ENCODE assay signal across 1 cellular context in the genomic region with DNA sequence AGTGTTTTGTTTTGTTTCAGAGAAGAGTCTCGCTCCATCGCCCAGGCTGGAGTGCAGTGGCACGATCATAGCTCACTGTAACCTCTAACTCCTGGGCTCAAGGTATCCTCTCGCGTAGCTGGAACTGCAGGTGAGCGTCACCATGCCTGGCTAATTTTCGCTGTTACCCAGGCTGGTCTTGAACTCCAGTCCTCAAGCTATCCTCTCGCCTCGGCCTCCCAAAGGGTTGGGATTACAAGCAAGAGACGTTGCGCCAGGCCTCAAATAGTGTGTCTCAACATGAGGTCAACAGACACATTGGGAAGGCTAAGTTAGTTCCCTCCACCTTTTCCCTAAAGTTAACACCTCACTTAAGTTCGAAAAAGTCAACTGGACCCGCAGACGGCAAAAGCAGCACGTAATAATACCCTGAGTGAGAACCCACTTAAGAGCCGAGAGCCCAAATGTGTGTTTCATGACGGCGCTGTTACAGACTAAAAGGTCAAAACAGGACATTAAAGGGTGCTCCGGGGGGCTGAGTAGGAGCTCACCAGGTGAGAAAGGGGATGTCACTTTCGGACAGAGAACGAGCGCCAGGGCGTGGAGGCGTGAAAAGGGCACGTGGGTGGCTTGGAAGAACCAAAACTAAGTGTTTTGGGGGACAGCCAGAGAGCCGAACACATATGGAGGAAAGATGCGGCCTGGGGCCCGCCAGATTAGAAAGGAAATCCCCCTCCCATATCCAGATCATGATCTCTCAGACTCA.
A peak's percentile ranks its signal among the peaks of the same experiment; 100 is the strongest.
TF ChIP-seq lines count a peak whose summit lies in the region.

No MANE protein-coding gene starts in this region.

TF ChIP-seq in HepG2, 621 proteins besides CTCF, POLR2A, EP300 and RAD21 (continues in another document):
- TF ChIP-seq NFYB (CRISPR knock-in tag; IDR thresholded peaks at IDR 0.05) (no peak), MEIS1 (CRISPR knock-in tag; IDR thresholded peaks at IDR 0.05; ENCODE audit: borderline replicate concordance) (no peak), PBX3 (CRISPR knock-in tag; IDR thresholded peaks at IDR 0.05; ENCODE audit: borderline replicate concordance) (no peak), GATAD1 (CRISPR knock-in tag; IDR thresholded peaks at IDR 0.05) (no peak), STAT6 (CRISPR knock-in tag; IDR thresholded peaks at IDR 0.05; ENCODE audit: borderline replicate concordance) (no peak), CREB3 (CRISPR knock-in tag; IDR thresholded peaks at IDR 0.05) (no peak), KDM5B (CRISPR knock-in tag; IDR thresholded peaks at IDR 0.05; ENCODE audit: borderline replicate concordance) (no peak), GLI4 (CRISPR knock-in tag; IDR thresholded peaks at IDR 0.05; ENCODE audit: borderline replicate concordance) (0 out of 2 replicates have a peak, but pooled peaks have one; percentile 4), HOXA3 (CRISPR knock-in tag; IDR thresholded peaks at IDR 0.05) (no peak), EZH2 (conservative IDR thresholded peaks at IDR 0.05; ENCODE audit: low read depth, low read length) (no peak), ZNF674 (CRISPR knock-in tag; IDR thresholded peaks at IDR 0.05; ENCODE audit: low read depth) (no peak), RBM22 (optimal IDR thresholded peaks at IDR 0.05; ENCODE audit: low read length) (no peak), ZNF350 (CRISPR knock-in tag; IDR thresholded peaks at IDR 0.05; ENCODE audit: borderline replicate concordance, low read depth) (no peak; the same call in 1 of the 2 replicates), DMTF1 (CRISPR knock-in tag; IDR thresholded peaks at IDR 0.05) (no peak; the same call in 1 of the 2 replicates), DBP (CRISPR knock-in tag; IDR thresholded peaks at IDR 0.05; ENCODE audit: not compliant biosample characterization) (no peak), MNT (IDR thresholded peaks at IDR 0.05) (peak; percentile 57), ZNF343 (CRISPR knock-in tag; IDR thresholded peaks at IDR 0.05) (no peak), PCBP2 (optimal IDR thresholded peaks at IDR 0.05; ENCODE audit: low read depth, low read length, poor library complexity, severe bottlenecking) (peak; percentile 5), XRCC5 (optimal IDR thresholded peaks at IDR 0.05; ENCODE audit: low read length) (peak; percentile 26), ZNF83 (CRISPR knock-in tag; IDR thresholded peaks at IDR 0.05; ENCODE audit: borderline replicate concordance) (no peak), TAF1 (CRISPR knock-in tag; IDR thresholded peaks at IDR 0.05) (no peak), ZBTB8A (CRISPR knock-in tag; IDR thresholded peaks at IDR 0.05; ENCODE audit: borderline replicate concordance, low read depth) (0 out of 2 replicates have a peak, but pooled peaks have one; percentile 7), GZF1 (CRISPR knock-in tag; IDR thresholded peaks at IDR 0.05) (no peak), GFI1 (CRISPR knock-in tag; IDR thresholded peaks at IDR 0.05; ENCODE audit: borderline replicate concordance) (0 out of 2 replicates have a peak, but pooled peaks have one; percentile 59), JARID2 (CRISPR knock-in tag; IDR thresholded peaks at IDR 0.05; ENCODE audit: insufficient replicate concordance) (no peak), ZNF746 (CRISPR knock-in tag; IDR thresholded peaks at IDR 0.05) (no peak), SMARCC2 (IDR thresholded peaks at IDR 0.05) (no peak)
- TF ChIP-seq, protein P1, sequence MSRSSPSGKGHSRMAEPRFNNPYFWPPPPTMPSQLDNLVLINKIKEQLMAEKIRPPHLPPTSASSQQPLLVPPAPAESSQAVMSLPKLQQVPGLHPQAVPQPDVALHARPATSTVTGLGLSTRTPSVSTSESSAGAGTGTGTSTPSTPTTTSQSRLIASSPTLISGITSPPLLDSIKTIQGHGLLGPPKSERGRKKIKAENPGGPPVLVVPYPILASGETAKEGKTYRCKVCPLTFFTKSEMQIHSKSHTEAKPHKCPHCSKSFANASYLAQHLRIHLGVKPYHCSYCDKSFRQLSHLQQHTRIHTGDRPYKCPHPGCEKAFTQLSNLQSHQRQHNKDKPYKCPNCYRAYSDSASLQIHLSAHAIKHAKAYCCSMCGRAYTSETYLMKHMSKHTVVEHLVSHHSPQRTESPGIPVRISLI (CRISPR knock-in tag; IDR thresholded peaks at IDR 0.05; ENCODE audit: borderline replicate concordance), result no peak
- TF ChIP-seq, protein P2, sequence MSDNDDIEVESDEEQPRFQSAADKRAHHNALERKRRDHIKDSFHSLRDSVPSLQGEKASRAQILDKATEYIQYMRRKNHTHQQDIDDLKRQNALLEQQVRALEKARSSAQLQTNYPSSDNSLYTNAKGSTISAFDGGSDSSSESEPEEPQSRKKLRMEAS (IDR thresholded peaks at IDR 0.05), result peak; percentile 94
- TF ChIP-seq, protein P3, sequence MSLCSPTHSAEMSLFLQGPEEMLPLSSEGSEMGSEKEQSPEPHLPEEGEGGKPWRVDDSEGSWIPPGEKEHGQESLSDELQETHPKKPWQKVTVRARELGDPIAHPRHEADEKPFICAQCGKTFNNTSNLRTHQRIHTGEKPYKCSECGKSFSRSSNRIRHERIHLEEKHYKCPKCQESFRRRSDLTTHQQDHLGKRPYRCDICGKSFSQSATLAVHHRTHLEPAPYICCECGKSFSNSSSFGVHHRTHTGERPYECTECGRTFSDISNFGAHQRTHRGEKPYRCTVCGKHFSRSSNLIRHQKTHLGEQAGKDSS (CRISPR knock-in tag; IDR thresholded peaks at IDR 0.05; ENCODE audit: borderline replicate concordance, low read depth), result 0 out of 2 replicates have a peak, but pooled peaks have one; percentile 25
- TF ChIP-seq, protein P4, sequence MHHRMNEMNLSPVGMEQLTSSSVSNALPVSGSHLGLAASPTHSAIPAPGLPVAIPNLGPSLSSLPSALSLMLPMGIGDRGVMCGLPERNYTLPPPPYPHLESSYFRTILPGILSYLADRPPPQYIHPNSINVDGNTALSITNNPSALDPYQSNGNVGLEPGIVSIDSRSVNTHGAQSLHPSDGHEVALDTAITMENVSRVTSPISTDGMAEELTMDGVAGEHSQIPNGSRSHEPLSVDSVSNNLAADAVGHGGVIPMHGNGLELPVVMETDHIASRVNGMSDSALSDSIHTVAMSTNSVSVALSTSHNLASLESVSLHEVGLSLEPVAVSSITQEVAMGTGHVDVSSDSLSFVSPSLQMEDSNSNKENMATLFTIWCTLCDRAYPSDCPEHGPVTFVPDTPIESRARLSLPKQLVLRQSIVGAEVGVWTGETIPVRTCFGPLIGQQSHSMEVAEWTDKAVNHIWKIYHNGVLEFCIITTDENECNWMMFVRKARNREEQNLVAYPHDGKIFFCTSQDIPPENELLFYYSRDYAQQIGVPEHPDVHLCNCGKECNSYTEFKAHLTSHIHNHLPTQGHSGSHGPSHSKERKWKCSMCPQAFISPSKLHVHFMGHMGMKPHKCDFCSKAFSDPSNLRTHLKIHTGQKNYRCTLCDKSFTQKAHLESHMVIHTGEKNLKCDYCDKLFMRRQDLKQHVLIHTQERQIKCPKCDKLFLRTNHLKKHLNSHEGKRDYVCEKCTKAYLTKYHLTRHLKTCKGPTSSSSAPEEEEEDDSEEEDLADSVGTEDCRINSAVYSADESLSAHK (CRISPR knock-in tag; IDR thresholded peaks at IDR 0.05; ENCODE audit: borderline replicate concordance), result no peak
- TF ChIP-seq, protein P5, sequence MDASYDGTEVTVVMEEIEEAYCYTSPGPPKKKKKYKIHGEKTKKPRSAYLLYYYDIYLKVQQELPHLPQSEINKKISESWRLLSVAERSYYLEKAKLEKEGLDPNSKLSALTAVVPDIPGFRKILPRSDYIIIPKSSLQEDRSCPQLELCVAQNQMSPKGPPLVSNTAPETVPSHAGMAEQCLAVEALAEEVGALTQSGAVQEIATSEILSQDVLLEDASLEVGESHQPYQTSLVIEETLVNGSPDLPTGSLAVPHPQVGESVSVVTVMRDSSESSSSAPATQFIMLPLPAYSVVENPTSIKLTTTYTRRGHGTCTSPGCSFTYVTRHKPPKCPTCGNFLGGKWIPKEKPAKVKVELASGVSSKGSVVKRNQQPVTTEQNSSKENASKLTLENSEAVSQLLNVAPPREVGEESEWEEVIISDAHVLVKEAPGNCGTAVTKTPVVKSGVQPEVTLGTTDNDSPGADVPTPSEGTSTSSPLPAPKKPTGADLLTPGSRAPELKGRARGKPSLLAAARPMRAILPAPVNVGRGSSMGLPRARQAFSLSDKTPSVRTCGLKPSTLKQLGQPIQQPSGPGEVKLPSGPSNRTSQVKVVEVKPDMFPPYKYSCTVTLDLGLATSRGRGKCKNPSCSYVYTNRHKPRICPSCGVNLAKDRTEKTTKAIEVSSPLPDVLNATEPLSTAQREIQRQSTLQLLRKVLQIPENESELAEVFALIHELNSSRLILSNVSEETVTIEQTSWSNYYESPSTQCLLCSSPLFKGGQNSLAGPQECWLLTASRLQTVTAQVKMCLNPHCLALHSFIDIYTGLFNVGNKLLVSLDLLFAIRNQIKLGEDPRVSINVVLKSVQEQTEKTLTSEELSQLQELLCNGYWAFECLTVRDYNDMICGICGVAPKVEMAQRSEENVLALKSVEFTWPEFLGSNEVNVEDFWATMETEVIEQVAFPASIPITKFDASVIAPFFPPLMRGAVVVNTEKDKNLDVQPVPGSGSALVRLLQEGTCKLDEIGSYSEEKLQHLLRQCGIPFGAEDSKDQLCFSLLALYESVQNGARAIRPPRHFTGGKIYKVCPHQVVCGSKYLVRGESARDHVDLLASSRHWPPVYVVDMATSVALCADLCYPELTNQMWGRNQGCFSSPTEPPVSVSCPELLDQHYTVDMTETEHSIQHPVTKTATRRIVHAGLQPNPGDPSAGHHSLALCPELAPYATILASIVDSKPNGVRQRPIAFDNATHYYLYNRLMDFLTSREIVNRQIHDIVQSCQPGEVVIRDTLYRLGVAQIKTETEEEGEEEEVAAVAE (CRISPR knock-in tag; IDR thresholded peaks at IDR 0.05; ENCODE audit: borderline replicate concordance), result no peak
